In genomic region chr6:42777126-42777822, GRCh38 we compare ENCODE assay signal across 11 cellular contexts. TPM values are rescaled to one million over a fixed set of nuclear protein-coding genes. Genes with fewer than 3 reads are reported as not detected.
DNase-seq lines count a peak whose midpoint lies in the region; ATAC-seq and TF ChIP-seq lines count a peak whose summit lies in the region.
"Had no signal": no experiment of that assay in that cellular context is flagged by ENCODE, and none has a peak within 500 bp of the region (broad histone marks: within the 10 kb centered on the region; RNA-seq: fewer than 3 reads in every experiment).

No MANE protein-coding gene starts in this region.

- peak; percentile 68 for ATAC-seq in SK-N-SH treated with all-trans-retinoic acid at 6 μM for 48 hours
- ATAC-seq in GM19467 (IDR thresholded peaks at IDR 0.05; ENCODE audit: unreplicated experiment): no peak
- ATAC-seq in GM19328 (IDR thresholded peaks at IDR 0.05; ENCODE audit: unreplicated experiment): no peak

- H3K27me3 Mint-ChIP-seq in CD14-positive monocyte (ENCODE audit: low read depth in 3 of 3): no peaks in the 10 kb centered on the region

- peaks cover 0 to 2% (median 0%) of the 10 kb centered on the region in 7 donors for H3K9me3 Mint-ChIP-seq in CD14-positive monocyte

- peaks cover 0 to 3% of the 10 kb centered on the region in 2 donors for H3K36me3 Mint-ChIP-seq in CD14-positive monocyte

- DNase-seq in AG08396 (ENCODE audit: low spot score) (peak; percentile 51), GM20000 (ENCODE audit: low spot score) (peak; percentile 46), hepatic stellate cell (ENCODE audit: low spot score) (peak; percentile 63), CD14-positive monocyte (ENCODE audit: low spot score) (no peak), SKM-1 treated with dmso at 0.1 percent for 144 hours (lab: John Stamatoyannopoulos, UW; ENCODE audit: unreplicated experiment) (no peak)
- DNase-seq: DMS79, NCI-H1417, WERI-Rb-1 had no signal

- no peak overlapping the region for H3K4me3 Mint-ChIP-seq in CD14-positive monocyte

- peaks cover 40% of the 10 kb centered on the region for H3K4me1 Mint-ChIP-seq in CD14-positive monocyte

- peak overlapping the region in 2 of 7 donors; percentile 63 to 71 for H3K27ac Mint-ChIP-seq in CD14-positive monocyte

- intact Hi-C loops in CD14-positive monocyte (cut with micrococcal nuclease): no loop called here

- TF ChIP-seq CTCF in GM20000 (IDR thresholded peaks at IDR 0.05; ENCODE audit: extremely low read depth, missing control alignments) (no peak), CD14-positive monocyte (IDR thresholded peaks at IDR 0.05) (no peak)

TF ChIP-seq in SK-N-SH treated with all-trans-retinoic acid at 6 μM for 48 hours, 23 proteins besides CTCF, POLR2A, EP300 and RAD21:
- TF ChIP-seq ESRRG (CRISPR knock-in tag; IDR thresholded peaks at IDR 0.05) (no peak), OSR1 (CRISPR knock-in tag; IDR thresholded peaks at IDR 0.05) (no peak), CREB5 (CRISPR knock-in tag; IDR thresholded peaks at IDR 0.05; ENCODE audit: low read depth) (no peak), ARNTL (CRISPR knock-in tag; IDR thresholded peaks at IDR 0.05; ENCODE audit: borderline replicate concordance, low read depth) (no peak), CSRNP3 (CRISPR knock-in tag; IDR thresholded peaks at IDR 0.05) (no peak), TOX (CRISPR knock-in tag; IDR thresholded peaks at IDR 0.05; ENCODE audit: borderline replicate concordance) (no peak), PATZ1 (CRISPR knock-in tag; IDR thresholded peaks at IDR 0.05; ENCODE audit: borderline replicate concordance) (no peak), ZNF565 (CRISPR knock-in tag; conservative IDR thresholded peaks at IDR 0.05; ENCODE audit: low read depth) (no peak)

RNA-seq across cellular contexts. Expression of gene BICRAL, which starts 4.6 kb away (rescaled TPM):
- 1 to 10 TPM; 1.6 to 2.2 TPM for polyA plus RNA-seq in CD14-positive monocyte

RNA-seq across cellular contexts. Expression of gene TBCC, which starts 31.4 kb away (rescaled TPM):
- polyA plus RNA-seq in CD14-positive monocyte: 10 to 100 TPM; 30.7 to 31.3 TPM

RNA-seq across cellular contexts. Expression of gene PRPH2, which starts 54.9 kb away (rescaled TPM):
- not detected for polyA plus RNA-seq in CD14-positive monocyte

Comparison
In these comparisons a context has a peak if more than half of its experiments do, and no peak if none do; other contexts are left out.
1. DNase-seq: peak in AG08396 (single experiment), GM20000 (single experiment) and hepatic stellate cell (single experiment); none in CD14-positive monocyte (single experiment) and SKM-1 treated with dmso at 0.1 percent for 144 hours (single experiment).